In genomic region chr15:101252836-101253235, GRCh38 we compare ENCODE assay signal across 8 cellular contexts. TPM values are rescaled to one million over a fixed set of nuclear protein-coding genes. Genes with fewer than 3 reads are reported as not detected.
DNase-seq lines count a peak whose midpoint lies in the region; ATAC-seq and TF ChIP-seq lines count a peak whose summit lies in the region.

No MANE protein-coding gene starts in this region.

- no peaks in the 10 kb centered on the region for H3K27me3 Mint-ChIP-seq in naive B cell

- peak overlapping the region; percentile 84 for H3K27ac ChIP-seq in brain microvascular endothelial cell

- no peaks in the 10 kb centered on the region for H3K36me3 Mint-ChIP-seq in naive B cell

- H3K9me3 Mint-ChIP-seq in naive B cell, result no peaks in the 10 kb centered on the region

- ATAC-seq in HG03196 (IDR thresholded peaks at IDR 0.05; ENCODE audit: unreplicated experiment) (peak; percentile 6), naive B cell (ENCODE audit: low read depth in 2 of 2) (no peak), GM21717 (IDR thresholded peaks at IDR 0.05; ENCODE audit: unreplicated experiment) (no peak), HG03354 (IDR thresholded peaks at IDR 0.05; ENCODE audit: poor library complexity, severe bottlenecking, unreplicated experiment) (no peak)

- H3K27me3 ChIP-seq in BJ (ENCODE audit: control insufficient read depth, insufficient read depth, low read length), result no peaks in the 10 kb centered on the region
- H3K27me3 ChIP-seq in brain microvascular endothelial cell (replicated peaks), result no peaks in the 10 kb centered on the region

- CTCF ChIA-PET in BJ (lab: Yijun Ruan, JAX), result interaction anchor here (1.1 to 1.8 kb wide), 5 partner anchors 9 to 244 kb away, joined by 3 to 12 read pairs (median 6); no protein-coding TSS in a partner anchor

- H3K4me1 Mint-ChIP-seq in naive B cell, result peaks cover 8 to 36% (median 36%) of the 10 kb centered on the region in 3 donors

- POLR2A ChIA-PET in BJ (lab: Charles Lee), result no interaction called here

- TF ChIP-seq CTCF in BJ (IDR thresholded peaks at IDR 0.05; ENCODE audit: insufficient read depth, low read depth, low read length) (no peak), brain microvascular endothelial cell (IDR thresholded peaks at IDR 0.05; ENCODE audit: low read depth, low read length, missing control alignments) (no peak)

- no peak for DNase-seq in BJ (ENCODE audit: low read depth)
- no peak for DNase-seq in brain microvascular endothelial cell
- DNase-seq in naive B cell, result no peak
- DNase-seq in NCI-H128 (lab: John Stamatoyannopoulos, UW; ENCODE audit: unreplicated experiment), result no peak
- no peak for DNase-seq in NCI-H1092 treated with DMSO at 0.1 percent for 48 hours (lab: John Stamatoyannopoulos, UW)

- in situ Hi-C loops in brain microvascular endothelial cell (cut with HindIII; ENCODE audit: low pct_ligation_motif_present, low sequenced_read_pairs), result loop anchor here (10.0 kb wide), 1 partner anchor 228 kb away; no protein-coding TSS in a partner anchor

- H3K4me3 ChIP-seq in BJ (ENCODE audit: low read depth, low read length), result peak overlapping the region; percentile 78
- H3K4me3 ChIP-seq in brain microvascular endothelial cell (ENCODE audit: low read depth, low read length), result peak overlapping the region; percentile 82

- H3K27ac Mint-ChIP-seq in naive B cell, result peak overlapping the region in 5 of 6 donors; percentile 72 to 97 (median 86)

- H3K4me3 Mint-ChIP-seq in naive B cell, result peak overlapping the region; percentile 89 to 99 (median 96)

- H3K36me3 ChIP-seq in BJ (ENCODE audit: control insufficient read depth, insufficient read depth, low read length) (no peaks in the 10 kb centered on the region), brain microvascular endothelial cell (replicated peaks) (peaks cover 2% of the 10 kb centered on the region)

RNA-seq across cellular contexts. Expression of gene CHSY1, which starts 1.0 kb away (rescaled TPM):
- polyA plus RNA-seq in BJ (2011; rRNA removed) (17.7 and 24.3 TPM in 2 replicates), naive B cell (ENCODE audit: low read depth in 6 of 6) (1 to 10 TPM; 2.0 to 3.7 (median 2.5) TPM)
- polyA minus RNA-seq in BJ (2011; rRNA and poly(A)+ RNA removed), result 14.9 and 16.0 TPM in 2 replicates

RNA-seq across cellular contexts. Expression of gene SELENOS, which starts 24.4 kb away (rescaled TPM):
- polyA plus RNA-seq in BJ (2011; rRNA removed) (71.2 and 86.0 TPM in 2 replicates), naive B cell (ENCODE audit: low read depth in 6 of 6) (10 to 100 TPM; 25.7 to 49.7 (median 40.0) TPM)
- polyA minus RNA-seq in BJ (2011; rRNA and poly(A)+ RNA removed), result 19.1 and 24.5 TPM in 2 replicates

RNA-seq across cellular contexts. Expression of gene SNRPA1, which starts 42.2 kb away (rescaled TPM):
- 27.0 and 44.8 TPM in 2 replicates for polyA plus RNA-seq in BJ (2011; rRNA removed)
- 7.9 and 10.0 TPM in 2 replicates for polyA minus RNA-seq in BJ (2011; rRNA and poly(A)+ RNA removed)
- 10 to 100 TPM; 60.4 to 74.7 (median 66.6) TPM for polyA plus RNA-seq in naive B cell (ENCODE audit: low read depth in 6 of 6)
